24 cellular contexts compared by ENCODE assay signal in the genomic region with DNA sequence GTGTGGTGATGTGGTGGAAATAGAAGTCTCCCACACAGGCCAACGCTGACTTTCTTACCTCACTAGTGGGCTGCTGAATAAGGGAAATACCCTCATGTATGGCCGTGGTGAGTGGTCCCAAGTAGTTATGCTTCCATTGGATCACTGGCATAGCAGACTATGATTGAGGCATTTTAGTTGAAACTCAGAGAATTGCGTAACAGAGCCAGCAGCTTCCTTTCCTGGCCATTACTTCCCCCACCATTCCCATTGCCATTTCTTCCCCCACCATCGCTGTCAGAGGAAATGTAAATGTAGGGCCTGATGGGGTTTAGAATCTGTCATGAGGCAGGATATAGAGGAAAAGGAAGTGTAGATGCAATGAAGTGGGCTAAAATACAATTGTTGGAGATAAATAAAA.
"Had no signal": no experiment of that assay in that cellular context is flagged by ENCODE, and none has a peak within 500 bp of the region (broad histone marks: within the 10 kb centered on the region; RNA-seq: fewer than 3 reads in every experiment).

No MANE protein-coding gene starts in this region.

- H2AFZ ChIP-seq: hepatocyte had no signal

- H3K27ac ChIP-seq: coronary artery, dorsolateral prefrontal cortex, esophagus muscularis mucosa, foreskin keratinocyte, gastroesophageal sphincter, heart left ventricle, hepatocyte, left lung, lower lobe of right lung had no signal

- H3K27me3 ChIP-seq: dorsolateral prefrontal cortex, esophagus muscularis mucosa, foreskin keratinocyte, gastroesophageal sphincter, heart left ventricle, hepatocyte, left lung had no signal

- H3K9me3 ChIP-seq: esophagus muscularis mucosa, gastroesophageal sphincter, heart left ventricle, left lung, lower lobe of right lung, mucosa of descending colon had no signal

- H3K4me3 ChIP-seq: coronary artery, dorsolateral prefrontal cortex, esophagus muscularis mucosa, gastroesophageal sphincter, heart left ventricle, hepatocyte, left lung, lower lobe of right lung, mucosa of descending colon had no signal

- FAIRE-seq: colon, endothelial cell of umbilical vein, frontal cortex, kidney had no signal

- H3K36me3 ChIP-seq: esophagus muscularis mucosa, gastroesophageal sphincter, heart left ventricle, left lung, lower lobe of right lung had no signal

- H3K4me2 ChIP-seq: hepatocyte had no signal

- H3K4me1 ChIP-seq: esophagus muscularis mucosa, foreskin keratinocyte, gastroesophageal sphincter, heart left ventricle, left lung, lower lobe of right lung had no signal

- H3K79me2 ChIP-seq: hepatocyte had no signal

- DNase-seq: dermis blood vessel endothelial cell; dorsolateral prefrontal cortex; effector CD4-positive, alpha-beta T cell; effector memory CD4-positive, alpha-beta T cell; foreskin keratinocyte; heart left ventricle; hypothalamus; immature natural killer cell; islet precursor cell; kidney; left cardiac atrium; left lung; left ventricle myocardium superior; lower lobe of right lung; mesenchymal stem cell; mucosa of descending colon; naive B cell had no signal

- ATAC-seq: foreskin keratinocyte, gastroesophageal sphincter, heart left ventricle, left cardiac atrium, left lung, left ventricle myocardium superior, lower lobe of right lung, mucosa of descending colon had no signal
